ENCODE assay signal across 15 cellular contexts in genomic region chr20:31596831-31597482, GRCh38. TPM values are rescaled to one million over a fixed set of nuclear protein-coding genes. Genes with fewer than 3 reads are reported as not detected.
DNase-seq lines count a peak whose midpoint lies in the region; ATAC-seq, FAIRE-seq and TF ChIP-seq lines count a peak whose summit lies in the region.
"Had no signal": no experiment of that assay in that cellular context is flagged by ENCODE, and none has a peak within 500 bp of the region (broad histone marks: within the 10 kb centered on the region; RNA-seq: fewer than 3 reads in every experiment).

No MANE protein-coding gene starts in this region.

- BruUV-seq in PC-9 (replicated peaks; lab: Mats Ljungman, UMichigan): no TSS peak

- H3K27me3 ChIP-seq in PC-9 (ENCODE audit: insufficient read depth, low read depth): no peaks in the 10 kb centered on the region
- no peaks in the 10 kb centered on the region for H3K27me3 ChIP-seq in hepatocyte
- H3K27me3 ChIP-seq in small intestine (ENCODE audit: control insufficient read depth in 2 of 2, insufficient read depth in 2 of 2, low read length in 2 of 2): no peaks in the 10 kb centered on the region
- H3K27me3 ChIP-seq: testis had no signal

- intact Hi-C loops in PC-9 (cut with micrococcal nuclease; ENCODE audit: unreplicated experiment): no loop called here

- H3K4me2 ChIP-seq in PC-9: 0 out of 2 replicates have a peak overlapping the region, but pooled peaks have one; percentile 0
- no peak overlapping the region for H3K4me2 ChIP-seq in hepatocyte

- no peak for ATAC-seq in GM19328 (IDR thresholded peaks at IDR 0.05; ENCODE audit: unreplicated experiment)
- ATAC-seq: T-helper 17 cell had no signal

- no peaks in the 10 kb centered on the region for H3K9me3 ChIP-seq in PC-9 (ENCODE audit: insufficient read depth, low read depth)
- no peaks in the 10 kb centered on the region for H3K9me3 ChIP-seq in hepatocyte (ENCODE audit: low read depth)
- no peaks in the 10 kb centered on the region for H3K9me3 ChIP-seq in small intestine (ENCODE audit: control insufficient read depth, low read depth)
- H3K9me3 ChIP-seq: testis had no signal

- DNase-seq in H4 (ENCODE audit: low spot score): peak; percentile 51
- DNase-seq in PC-9: no peak
- DNase-seq in hepatocyte (ENCODE audit: low spot score): peak; percentile 14
- no peak for DNase-seq in small intestine
- DNase-seq in NK-92 treated with Interleukin-12 subunit alpha and Interleukin-12 subunit beta, amount 100 ng/mL, for 24 hours (lab: John Stamatoyannopoulos, UW): no peak
- DNase-seq in activated T-cell treated with anti-CD3 and anti-CD28 coated beads for 4 hours: no peak
- no peak for DNase-seq in stimulated activated naive CD4-positive, alpha-beta T cell (lab: John Stamatoyannopoulos, UW)
- DNase-seq: DND-41; effector CD8-positive, alpha-beta T cell; stimulated activated CD4-positive, alpha-beta T cell treated with anti-CD3 and anti-CD28 coated beads, Interleukin-2, amount 100 ng/mL, for 48 hours; T-helper 17 cell had no signal

- no peak overlapping the region for H2AFZ ChIP-seq in PC-9
- no peak overlapping the region for H2AFZ ChIP-seq in hepatocyte

- CTCF ChIA-PET in PC-9 (lab: Charles Lee): no interaction called here

- H4K20me1 ChIP-seq in PC-9 (ENCODE audit: insufficient read depth): no peaks in the 10 kb centered on the region
- no peaks in the 10 kb centered on the region for H4K20me1 ChIP-seq in hepatocyte (ENCODE audit: insufficient read depth, poor library complexity, severe bottlenecking)

- H3K9me2 ChIP-seq in PC-9 (ENCODE audit: insufficient read depth) (no peaks in the 10 kb centered on the region), hepatocyte (replicated peaks; ENCODE audit: insufficient read depth) (no peaks in the 10 kb centered on the region)

- H3K27ac ChIP-seq in PC-9 (peak overlapping the region; percentile 5; the same call in 1 of the 2 replicates), hepatocyte (peak overlapping the region; percentile 90), small intestine (ENCODE audit: low read depth in 1 of 2, low read length in 1 of 2) (peak overlapping the region; percentile 82 to 89)

- POLR2A ChIA-PET in PC-9 (lab: Charles Lee; ENCODE audit: unreplicated experiment): no interaction called here

- TF ChIP-seq CTCF in PC-9 (conservative IDR thresholded peaks at IDR 0.05): no peak
- TF ChIP-seq CTCF in hepatocyte (IDR thresholded peaks at IDR 0.05; ENCODE audit: poor library complexity): no peak

- H3K79me2 ChIP-seq in PC-9 (ENCODE audit: low read depth) (peaks cover 15% of the 10 kb centered on the region), hepatocyte (no peaks in the 10 kb centered on the region)

- peaks cover 37% of the 10 kb centered on the region for H3K4me1 ChIP-seq in PC-9 (replicated peaks; ENCODE audit: insufficient read depth)
- H3K4me1 ChIP-seq in hepatocyte (ENCODE audit: insufficient read depth): peaks cover 37% of the 10 kb centered on the region
- H3K4me1 ChIP-seq in small intestine (ENCODE audit: control insufficient read depth in 2 of 2, insufficient read depth in 1 of 2, low read depth in 1 of 2, low read length in 1 of 2): peaks cover 0 to 8% of the 10 kb centered on the region in 2 donors

- FAIRE-seq in small intestine (lab: Jason Lieb, UNC): no peak

- H3F3A ChIP-seq in PC-9 (ENCODE audit: insufficient read depth, low read depth): peaks cover 55% of the 10 kb centered on the region

- H3K4me3 ChIP-seq in PC-9 (no peak overlapping the region), hepatocyte (no peak overlapping the region), small intestine (ENCODE audit: low read depth in 1 of 2, low read length in 2 of 2) (no peak overlapping the region)
- H3K4me3 ChIP-seq: testis had no signal

- 59% methylated on average over 4 of the region's 4 CpGs for WGBS in hepatocyte (ENCODE audit: low lambda C conversion rate, missing lambda C conversion rate)
- 46 to 68% (median 55%) methylated on average over 4 of the region's 4 CpGs for WGBS in small intestine, 3 donors

- H3K36me3 ChIP-seq in PC-9 (ENCODE audit: low read depth) (no peaks in the 10 kb centered on the region), hepatocyte (replicated peaks; ENCODE audit: insufficient read depth, low read depth) (no peaks in the 10 kb centered on the region), small intestine (ENCODE audit: control insufficient read depth in 2 of 2, insufficient read depth in 2 of 2, low read length in 2 of 2) (no peaks in the 10 kb centered on the region)

RNA-seq across cellular contexts. Expression of gene ID1, which starts 8.1 kb away (rescaled TPM):
- total RNA-seq in H4 (2014; rRNA removed; shearing (Covaris generic)): 410 and 489 TPM in 2 replicates
- total RNA-seq in PC-9 (2021) (74.4 and 164 TPM in 2 replicates), hepatocyte (616 and 651 TPM in 2 replicates)
- polyA plus RNA-seq in hepatocyte (310 and 388 TPM in 2 replicates), small intestine (100 to 1,000 TPM; 215 to 335 (median 284) TPM)

RNA-seq across cellular contexts. Expression of gene COX4I2, which starts 40.8 kb away (rescaled TPM):
- not detected in 2 replicates for total RNA-seq in H4 (2014; rRNA removed; shearing (Covaris generic))
- total RNA-seq in PC-9 (2021) (not detected in 2 replicates), hepatocyte (0.68 and 3.6 TPM in 2 replicates)
- polyA plus RNA-seq in hepatocyte (0.37 and 3.3 TPM in 2 replicates), small intestine (1 to 10 TPM in 1 of 3 donors, not detected in 2; 3.7 TPM)
- total RNA-seq: NCI-H460, T-helper 17 cell had no signal
- polyA plus RNA-seq: neural cell had no signal

Comparison
In these comparisons a context has a peak if more than half of its experiments do, and no peak if none do; other contexts are left out.
1. DNase-seq: peak in H4 (single experiment) and hepatocyte (single experiment); none in PC-9 (0 of 2), small intestine (single experiment), NK-92 treated with Interleukin-12 subunit alpha and Interleukin-12 subunit beta, amount 100 ng/mL, for 24 hours (single experiment), activated T-cell treated with anti-CD3 and anti-CD28 coated beads for 4 hours (single experiment) and stimulated activated naive CD4-positive, alpha-beta T cell (0 of 6).
2. H3K27ac ChIP-seq: peak in every context shown above with its lines; median percentile 90 in hepatocyte; 86 in small intestine; 5 in PC-9.